In the genomic region with DNA sequence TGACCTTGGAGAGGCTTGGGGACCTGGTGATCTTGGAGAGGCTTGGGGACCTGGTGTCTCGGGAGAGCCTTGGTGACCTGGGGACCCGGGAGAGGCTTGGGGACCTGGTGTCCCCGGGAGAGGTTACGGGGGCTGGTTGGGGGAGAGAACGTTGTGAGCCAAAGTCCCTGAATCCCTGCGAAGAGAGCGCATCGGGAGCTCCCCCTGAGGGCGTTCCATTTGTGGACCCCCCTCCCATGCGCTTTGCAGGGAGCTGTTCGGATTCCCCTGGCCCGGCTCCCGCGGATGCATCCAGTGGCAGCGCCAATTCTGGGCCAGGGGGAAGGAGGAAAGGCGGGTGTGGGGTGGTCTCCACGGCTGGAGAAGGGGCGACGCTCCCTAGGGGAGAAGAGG, we compare ENCODE assay signal across 22 cellular contexts. TPM values are rescaled to one million over a fixed set of nuclear protein-coding genes. Genes with fewer than 3 reads are reported as not detected.
DNase-seq lines count a peak whose midpoint lies in the region; TF ChIP-seq lines count a peak whose summit lies in the region.
"Had no signal": no experiment of that assay in that cellular context is flagged by ENCODE, and none has a peak within 500 bp of the region (broad histone marks: within the 10 kb centered on the region; RNA-seq: fewer than 3 reads in every experiment).

No MANE protein-coding gene starts in this region.

- H3K27me3 Mint-ChIP-seq in HFFc6 (ENCODE audit: insufficient read depth) = peaks cover 14% of the 10 kb centered on the region

- H2AFZ ChIP-seq in hepatocyte (no peak overlapping the region), osteoblast (ENCODE audit: low read length) (no peak overlapping the region)

- H3K9me3 Mint-ChIP-seq in HFFc6 = no peaks in the 10 kb centered on the region

- peak; percentile 48 for DNase-seq in EH (ENCODE audit: low read depth)
- DNase-seq in HFFc6 = no peak
- no peak for DNase-seq in hepatocyte (ENCODE audit: low spot score)
- DNase-seq in osteoblast (ENCODE audit: insufficient read length, low spot score, missing footprints) = peak; percentile 73
- no peak for DNase-seq in SK-N-DZ (ENCODE audit: low spot score)
- DNase-seq in germinal center (ENCODE audit: low spot score) = no peak
- DNase-seq in SIG-M5 treated with dmso at 0.1 percent for 504 hours (lab: John Stamatoyannopoulos, UW; ENCODE audit: unreplicated experiment) = no peak
- DNase-seq in iPS-NIHi11 (ENCODE audit: low spot score) = no peak
- DNase-seq: DND-41, GDM1, GOT3, MV-4-11, NCI-H1436, NCI-H2029, NCI-H2171, NCI-H446, NCI-H69, SHP77 had no signal

- TF ChIP-seq CTCF in HFFc6 (IDR thresholded peaks at IDR 0.05) = no peak
- TF ChIP-seq CTCF in hepatocyte (IDR thresholded peaks at IDR 0.05; ENCODE audit: poor library complexity) = no peak
- TF ChIP-seq CTCF in osteoblast (IDR thresholded peaks at IDR 0.05; ENCODE audit: extremely low read depth, low read depth, low read length) = no peak

- peaks cover 34% of the 10 kb centered on the region for H3K36me3 Mint-ChIP-seq in HFFc6 (ENCODE audit: low read depth)

- no peak overlapping the region for H3K27ac Mint-ChIP-seq in HFFc6

- H3K4me1 ChIP-seq in hepatocyte (ENCODE audit: insufficient read depth) (no peaks in the 10 kb centered on the region), osteoblast (ENCODE audit: insufficient read depth, low read length) (no peaks in the 10 kb centered on the region)

- H3K4me3 Mint-ChIP-seq in HFFc6 = peak overlapping the region; percentile 32; the same call in 1 of the 2 replicates

- H3K4me2 ChIP-seq in hepatocyte (peak overlapping the region; percentile 74), osteoblast (ENCODE audit: insufficient read depth, low read length) (no peak overlapping the region)

- no peaks in the 10 kb centered on the region for H3K9me3 ChIP-seq in hepatocyte (ENCODE audit: low read depth)
- H3K9me3 ChIP-seq in osteoblast (ENCODE audit: low read depth, low read length) = no peaks in the 10 kb centered on the region

- H3K27ac ChIP-seq in hepatocyte (no peak overlapping the region), osteoblast (ENCODE audit: low read depth, low read length) (no peak overlapping the region)
- H3K27ac ChIP-seq: C4-2B had no signal

- H3K27me3 ChIP-seq in hepatocyte (peaks cover 65% of the 10 kb centered on the region), osteoblast (ENCODE audit: insufficient read depth, low read length) (no peaks in the 10 kb centered on the region)

- H3K79me2 ChIP-seq in hepatocyte = no peaks in the 10 kb centered on the region
- no peaks in the 10 kb centered on the region for H3K79me2 ChIP-seq in osteoblast (ENCODE audit: insufficient read depth, low read length)

- H3K4me3 ChIP-seq in hepatocyte (no peak overlapping the region), osteoblast (ENCODE audit: insufficient read depth, low read length) (no peak overlapping the region)
- H3K4me3 ChIP-seq: K562 had no signal

- no peaks in the 10 kb centered on the region for H3K9me2 ChIP-seq in hepatocyte (replicated peaks; ENCODE audit: insufficient read depth)

- WGBS in hepatocyte (ENCODE audit: low lambda C conversion rate, missing lambda C conversion rate) = 15% methylated on average over 4 of the region's 19 CpGs

- H3K36me3 ChIP-seq in hepatocyte (replicated peaks; ENCODE audit: insufficient read depth, low read depth) (no peaks in the 10 kb centered on the region), osteoblast (ENCODE audit: insufficient read depth, low read length) (no peaks in the 10 kb centered on the region)

- no peaks in the 10 kb centered on the region for H4K20me1 ChIP-seq in hepatocyte (ENCODE audit: insufficient read depth, poor library complexity, severe bottlenecking)
- no peaks in the 10 kb centered on the region for H4K20me1 ChIP-seq in osteoblast (ENCODE audit: insufficient read depth, low read length)

- H3K4me1 Mint-ChIP-seq in HFFc6 (ENCODE audit: low read depth) = peaks cover 43% of the 10 kb centered on the region

RNA-seq across cellular contexts. Expression of a gene that starts 13.3 kb away (rescaled TPM):
- 10 to 100 TPM; 27.1 to 41.8 (median 28.6) TPM for total RNA-seq in HFFc6 (2021; fragmentation: NEBNext Ultra II Directional; extraction: Animal tissue kit (Norgen Biotek cat#: 25700))
- total RNA-seq in hepatocyte = 0.08 and 0.10 TPM in 2 replicates
- polyA plus RNA-seq in hepatocyte = not detected in 2 replicates
- total RNA-seq in osteoblast = 11.8 and 13.4 TPM in 2 replicates
- polyA plus RNA-seq in SK-N-DZ (2014; cell fraction: cytosol; rRNA removed) = not detected in 2 replicates
- not detected in 2 replicates for polyA plus RNA-seq in SK-N-DZ (2014; cell fraction: nucleus; rRNA removed)
- total RNA-seq: A673, K562, OCI-LY7 had no signal
- polyA plus RNA-seq: K562 had no signal

Comparison
In these comparisons a context has a peak if more than half of its experiments do, and no peak if none do; other contexts are left out.
1. DNase-seq: peak in EH (single experiment) and osteoblast (single experiment); none in HFFc6 (single experiment), hepatocyte (single experiment), SK-N-DZ (single experiment), germinal center (single experiment), SIG-M5 treated with dmso at 0.1 percent for 504 hours (single experiment) and iPS-NIHi11 (single experiment).
2. RNA of a gene that starts 13.3 kb away (total RNA-seq): 27.1 to 41.8 TPM in HFFc6 and 11.8 to 13.4 TPM in osteoblast; 0.08 to 0.10 TPM in hepatocyte; every median in the first group is over 10 times any median in the second.